Comparison of ENCODE assay signal across 8 cellular contexts in the genomic region with DNA sequence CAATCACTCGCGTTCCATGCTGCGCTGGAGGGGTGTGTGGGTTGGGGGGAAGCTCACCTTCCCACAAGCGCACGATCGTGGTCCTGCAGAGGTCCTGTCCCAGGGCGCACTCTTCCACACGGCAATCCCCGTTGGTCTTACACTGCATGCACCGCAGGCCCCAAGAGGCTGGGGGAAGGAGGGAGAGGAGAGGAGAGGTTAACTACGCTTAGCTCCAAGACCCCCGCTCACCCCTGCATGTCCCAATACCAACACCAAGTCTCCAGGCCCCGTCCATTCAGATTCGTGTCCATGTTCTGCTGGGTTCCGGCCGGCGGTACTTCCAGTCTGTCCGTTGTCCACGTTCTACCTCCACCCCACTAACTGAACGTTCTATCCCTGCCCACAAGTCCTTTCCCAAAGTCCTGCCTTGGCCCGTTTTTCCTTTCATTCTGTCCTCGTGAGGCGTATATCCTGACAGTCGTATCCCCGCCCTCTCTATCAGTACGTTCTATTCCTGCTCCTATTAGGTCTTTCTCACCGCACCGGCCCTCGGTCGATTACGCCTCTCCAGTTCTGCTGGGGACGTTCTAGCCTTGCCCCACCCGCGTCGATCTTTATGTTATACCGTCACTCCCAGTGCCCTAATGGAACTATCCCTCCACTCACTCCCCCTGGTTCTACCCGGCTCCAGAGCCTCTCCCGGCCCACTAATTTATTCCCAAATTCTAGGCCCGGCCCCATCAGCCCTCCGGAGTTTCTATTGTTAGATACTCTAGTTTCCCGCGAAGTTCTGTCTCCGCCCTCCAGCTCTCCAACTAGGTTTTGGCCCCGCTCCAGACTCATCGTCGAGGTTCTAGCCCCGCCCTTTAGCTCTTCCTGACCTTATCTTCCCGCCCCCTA. TPM values are rescaled to one million over a fixed set of nuclear protein-coding genes. Genes with fewer than 3 reads are reported as not detected.
A peak's percentile ranks its signal among the peaks of the same experiment; 100 is the strongest.
DNase-seq lines count a peak whose midpoint lies in the region; ATAC-seq, FAIRE-seq and TF ChIP-seq lines count a peak whose summit lies in the region.

No MANE protein-coding gene starts in this region.

- H3K27me3 ChIP-seq in pancreas (no peaks in the 10 kb centered on the region), WERI-Rb-1 (ENCODE audit: insufficient read depth, low read depth, severe bottlenecking) (peaks cover 16% of the 10 kb centered on the region)

- ATAC-seq in pancreas: no peak

- H3K9me3 ChIP-seq in pancreas: no peaks in the 10 kb centered on the region
- H3K9me3 ChIP-seq in WERI-Rb-1 (ENCODE audit: severe bottlenecking): no peaks in the 10 kb centered on the region

- DNase-seq in T-helper 2 cell treated with Interferon-gamma antibody and Interleukin-4, amounts not matched to agents 5 μg/mL and 100 μg/mL, for 36 hours (ENCODE audit: low spot score): no peak
- DNase-seq in T-helper 2 cell (no peak), fibroblast of villous mesenchyme (ENCODE audit: low read depth) (no peak), pancreas (peak in 5 of 6 donors; percentile 32 to 95 (median 56)), WERI-Rb-1 (no peak), AG20443 (ENCODE audit: low spot score) (no peak), superior temporal gyrus (ENCODE audit: extremely low spot score) (no peak)

- H3K4me1 ChIP-seq in pancreas: no peaks in the 10 kb centered on the region

- 22 to 25% methylated on average over 47 to 48 of the region's 48 CpGs for WGBS in pancreas, 2 donors

- peaks cover 33% of the 10 kb centered on the region for H3K36me3 Mint-ChIP-seq in T-helper 2 cell treated with Interferon-gamma antibody and Interleukin-4, amounts not matched to agents 5 μg/mL and 100 μg/mL, for 36 hours (ENCODE audit: low read depth)

- no peak for TF ChIP-seq CTCF in VCaP (conservative IDR thresholded peaks at IDR 0.05)
- no peak for TF ChIP-seq CTCF in fibroblast of villous mesenchyme (IDR thresholded peaks at IDR 0.05; ENCODE audit: insufficient read depth, low read depth, low read length)
- TF ChIP-seq CTCF in pancreas (IDR thresholded peaks at IDR 0.05): no peak
- TF ChIP-seq CTCF in WERI-Rb-1 (IDR thresholded peaks at IDR 0.05; ENCODE audit: low read depth, low read length): no peak

- H3K4me3 ChIP-seq in fibroblast of villous mesenchyme (ENCODE audit: low read depth, low read length): peak overlapping the region; percentile 62
- H3K4me3 ChIP-seq in pancreas: peak overlapping the region in 3 of 4 donors; percentile 20 to 41 (median 24)
- H3K4me3 ChIP-seq in WERI-Rb-1 (ENCODE audit: low read depth, low read length): no peak overlapping the region

- H3K4me3 Mint-ChIP-seq in T-helper 2 cell treated with Interferon-gamma antibody and Interleukin-4, amounts not matched to agents 5 μg/mL and 100 μg/mL, for 36 hours: peak overlapping the region; percentile 95

- no peaks in the 10 kb centered on the region for H3K9me3 Mint-ChIP-seq in T-helper 2 cell treated with Interferon-gamma antibody and Interleukin-4, amounts not matched to agents 5 μg/mL and 100 μg/mL, for 36 hours

- intact Hi-C loops in pancreas (cut with DNase I): no loop called here

- peaks cover 41% of the 10 kb centered on the region for H3K4me1 Mint-ChIP-seq in T-helper 2 cell treated with Interferon-gamma antibody and Interleukin-4, amounts not matched to agents 5 μg/mL and 100 μg/mL, for 36 hours (ENCODE audit: low read depth)

- peak overlapping the region; percentile 87 for H3K27ac Mint-ChIP-seq in T-helper 2 cell treated with Interferon-gamma antibody and Interleukin-4, amounts not matched to agents 5 μg/mL and 100 μg/mL, for 36 hours

- no peaks in the 10 kb centered on the region for H3K36me3 ChIP-seq in pancreas
- H3K36me3 ChIP-seq in WERI-Rb-1: no peaks in the 10 kb centered on the region

- H3K27ac ChIP-seq in VCaP: peak overlapping the region; percentile 47; the same call in 1 of the 2 replicates
- peak overlapping the region in 2 of 4 donors; percentile 17 to 39 for H3K27ac ChIP-seq in pancreas
- no peak overlapping the region for H3K27ac ChIP-seq in WERI-Rb-1

- FAIRE-seq in pancreas (lab: Jason Lieb, UNC): no peak

- H3K27me3 Mint-ChIP-seq in T-helper 2 cell treated with Interferon-gamma antibody and Interleukin-4, amounts not matched to agents 5 μg/mL and 100 μg/mL, for 36 hours (ENCODE audit: low read depth): peaks cover 12% of the 10 kb centered on the region

RNA-seq across cellular contexts. Expression of a gene that starts 2.2 kb away (rescaled TPM):
- 56.6 and 76.3 TPM in 2 replicates for total RNA-seq in fibroblast of villous mesenchyme
- 10 to 100 TPM in 2 of 6 donors, 1 to 10 TPM in 4; 1.6 to 24.5 (median 3.1) TPM for total RNA-seq in pancreas
- 1 to 10 TPM; 4.4 to 5.1 TPM for polyA plus RNA-seq in pancreas

RNA-seq across cellular contexts. Expression of a gene that starts 28.1 kb away (rescaled TPM):
- total RNA-seq in fibroblast of villous mesenchyme: 7.7 and 22.0 TPM in 2 replicates
- total RNA-seq in pancreas: 10 to 100 TPM in 2 of 6 donors, 1 to 10 TPM in 4; 5.9 to 11.3 (median 7.5) TPM
- polyA plus RNA-seq in pancreas: 10 to 100 TPM in 1 of 2 donors, 1 to 10 TPM in 1; 9.8 to 10.5 TPM

RNA-seq across cellular contexts. Expression of a gene that starts 48.1 kb away (rescaled TPM):
- total RNA-seq in fibroblast of villous mesenchyme: not detected in 2 replicates
- total RNA-seq in pancreas: not detected
- not detected for polyA plus RNA-seq in pancreas

RNA-seq across cellular contexts. Expression of a gene that starts 48.3 kb away (rescaled TPM):
- total RNA-seq in fibroblast of villous mesenchyme (25.0 and 31.9 TPM in 2 replicates), pancreas (10 to 100 TPM; 12.0 to 23.7 (median 17.4) TPM)
- 10 to 100 TPM; 35.9 to 55.0 TPM for polyA plus RNA-seq in pancreas

RNA-seq across cellular contexts. Expression of a gene that starts 55.9 kb away (rescaled TPM):
- under 0.01 TPM in 2 replicates for total RNA-seq in fibroblast of villous mesenchyme
- under 1 TPM in 4 of 6 donors, not detected in 2; 0.06 to 0.28 (median 0.22) TPM for total RNA-seq in pancreas
- 1 to 10 TPM in 1 of 2 donors, under 1 TPM in 1; 0.87 to 1.3 TPM for polyA plus RNA-seq in pancreas

Comparison
In these comparisons a context has a peak if more than half of its experiments do, and no peak if none do; other contexts are left out.
1. DNase-seq: peak in pancreas (5 of 6); none in T-helper 2 cell treated with Interferon-gamma antibody and Interleukin-4, amounts not matched to agents 5 μg/mL and 100 μg/mL, for 36 hours (single experiment), T-helper 2 cell (0 of 5), fibroblast of villous mesenchyme (single experiment), WERI-Rb-1 (single experiment), AG20443 (single experiment) and superior temporal gyrus (single experiment).